In the genomic region with DNA sequence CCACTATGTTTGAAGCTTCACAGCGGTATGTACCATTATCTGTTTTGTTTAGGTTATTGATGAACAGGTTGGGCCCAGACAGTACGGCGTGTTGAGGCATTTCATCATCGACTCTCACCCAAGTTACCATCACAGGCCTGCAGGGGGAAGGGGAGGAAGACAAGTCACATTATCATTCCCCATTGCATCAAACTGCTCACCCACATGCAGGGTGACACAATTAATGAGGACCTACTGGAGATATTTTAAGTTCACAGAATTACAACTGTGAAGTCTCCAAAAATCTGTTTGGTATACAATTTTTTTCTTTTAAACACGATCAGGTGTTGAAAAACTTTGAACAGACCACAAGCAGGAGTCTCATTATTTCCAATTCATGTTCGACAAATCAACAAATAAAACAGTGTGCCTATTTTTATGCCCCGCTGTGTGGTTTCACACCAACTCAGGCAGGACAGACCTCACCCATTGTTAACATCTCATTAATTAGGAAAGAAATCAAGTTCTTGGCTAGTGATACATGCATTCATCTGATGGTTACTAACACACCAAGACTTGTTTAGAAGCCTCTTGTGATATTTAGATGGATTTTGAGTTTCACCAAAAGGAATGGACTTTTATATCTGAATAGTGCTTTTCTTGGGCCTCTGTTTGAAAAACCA, we compare ENCODE assay signal across 2 cellular contexts.
A peak's percentile ranks its signal among the peaks of the same experiment; 100 is the strongest.
TF ChIP-seq lines count a peak whose summit lies in the region.

No MANE protein-coding gene starts in this region.

TF ChIP-seq in HepG2, 621 proteins besides CTCF, POLR2A, EP300 and RAD21:
- TF ChIP-seq ZNF160 (CRISPR knock-in tag; IDR thresholded peaks at IDR 0.05) (no peak), RBM22 (optimal IDR thresholded peaks at IDR 0.05; ENCODE audit: low read length) (peak; percentile 73)

TF ChIP-seq in H1, 55 proteins besides CTCF, POLR2A, EP300 and RAD21:
- TF ChIP-seq, protein P1, sequence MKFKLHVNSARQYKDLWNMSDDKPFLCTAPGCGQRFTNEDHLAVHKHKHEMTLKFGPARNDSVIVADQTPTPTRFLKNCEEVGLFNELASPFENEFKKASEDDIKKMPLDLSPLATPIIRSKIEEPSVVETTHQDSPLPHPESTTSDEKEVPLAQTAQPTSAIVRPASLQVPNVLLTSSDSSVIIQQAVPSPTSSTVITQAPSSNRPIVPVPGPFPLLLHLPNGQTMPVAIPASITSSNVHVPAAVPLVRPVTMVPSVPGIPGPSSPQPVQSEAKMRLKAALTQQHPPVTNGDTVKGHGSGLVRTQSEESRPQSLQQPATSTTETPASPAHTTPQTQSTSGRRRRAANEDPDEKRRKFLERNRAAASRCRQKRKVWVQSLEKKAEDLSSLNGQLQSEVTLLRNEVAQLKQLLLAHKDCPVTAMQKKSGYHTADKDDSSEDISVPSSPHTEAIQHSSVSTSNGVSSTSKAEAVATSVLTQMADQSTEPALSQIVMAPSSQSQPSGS (IDR thresholded peaks at IDR 0.05; ENCODE audit: low read length) = no peak
- no peak for TF ChIP-seq CEBPB (IDR thresholded peaks at IDR 0.05; ENCODE audit: low read depth, low read length)
- no peak for TF ChIP-seq E2F6 (IDR thresholded peaks at IDR 0.05)
- TF ChIP-seq CREB1 (IDR thresholded peaks at IDR 0.05) = no peak
- no peak for TF ChIP-seq NRF1 (IDR thresholded peaks at IDR 0.05; ENCODE audit: low read depth, low read length)
